In genomic region chr20:59006864-59007757, GRCh38 we compare ENCODE assay signal across 1 cellular context.
TF ChIP-seq lines count a peak whose summit lies in the region.

TSS of gene CTSZ (minus strand) at chr20:59007254. CDS start at chr20:59007128, 126 bp downstream.

TF ChIP-seq in H1, 55 proteins besides CTCF, POLR2A, EP300 and RAD21:
- TF ChIP-seq ZNF274 (IDR thresholded peaks at IDR 0.05; ENCODE audit: borderline replicate concordance, extremely low read depth, low read length), result no peak
- no peak for TF ChIP-seq NANOG (IDR thresholded peaks at IDR 0.05; ENCODE audit: insufficient read depth, low read depth, low read length, poor library complexity, severe bottlenecking)
- TF ChIP-seq KDM1A (IDR thresholded peaks at IDR 0.05; ENCODE audit: borderline replicate concordance, low read length), result no peak
- peak; percentile 66 for TF ChIP-seq PHF8 (conservative IDR thresholded peaks at IDR 0.05; ENCODE audit: low read depth, low read length)
- no peak for TF ChIP-seq JUN (IDR thresholded peaks at IDR 0.05; ENCODE audit: low read depth, low read length)
- TF ChIP-seq CREB1 (IDR thresholded peaks at IDR 0.05), result no peak
- peak; percentile 28 for TF ChIP-seq ASH2L (IDR thresholded peaks at IDR 0.05; ENCODE audit: low read length)
- no peak for TF ChIP-seq CHD2 (IDR thresholded peaks at IDR 0.05; ENCODE audit: low read length)
- no peak for TF ChIP-seq BRCA1 (IDR thresholded peaks at IDR 0.05; ENCODE audit: low read depth, low read length)
- no peak for TF ChIP-seq TAF7 (optimal IDR thresholded peaks at IDR 0.05; ENCODE audit: borderline replicate concordance, low read depth, low read length)
- TF ChIP-seq KDM4A (IDR thresholded peaks at IDR 0.05; ENCODE audit: low read depth, low read length, severe bottlenecking), result peak; percentile 55
- 0 out of 2 replicates have a peak, but pooled peaks have one; percentile 13 for TF ChIP-seq SUZ12 (IDR thresholded peaks at IDR 0.05; ENCODE audit: low read length)
- TF ChIP-seq TAF1 (IDR thresholded peaks at IDR 0.05; ENCODE audit: low read depth, low read length), result 0 out of 2 replicates have a peak, but pooled peaks have one; percentile 20
- no peak for TF ChIP-seq GTF2F1 (IDR thresholded peaks at IDR 0.05; ENCODE audit: borderline replicate concordance, low read depth, low read length)
- TF ChIP-seq NRF1 (IDR thresholded peaks at IDR 0.05; ENCODE audit: low read depth, low read length), result no peak
